14 cellular contexts compared by ENCODE assay signal in the genomic region with DNA sequence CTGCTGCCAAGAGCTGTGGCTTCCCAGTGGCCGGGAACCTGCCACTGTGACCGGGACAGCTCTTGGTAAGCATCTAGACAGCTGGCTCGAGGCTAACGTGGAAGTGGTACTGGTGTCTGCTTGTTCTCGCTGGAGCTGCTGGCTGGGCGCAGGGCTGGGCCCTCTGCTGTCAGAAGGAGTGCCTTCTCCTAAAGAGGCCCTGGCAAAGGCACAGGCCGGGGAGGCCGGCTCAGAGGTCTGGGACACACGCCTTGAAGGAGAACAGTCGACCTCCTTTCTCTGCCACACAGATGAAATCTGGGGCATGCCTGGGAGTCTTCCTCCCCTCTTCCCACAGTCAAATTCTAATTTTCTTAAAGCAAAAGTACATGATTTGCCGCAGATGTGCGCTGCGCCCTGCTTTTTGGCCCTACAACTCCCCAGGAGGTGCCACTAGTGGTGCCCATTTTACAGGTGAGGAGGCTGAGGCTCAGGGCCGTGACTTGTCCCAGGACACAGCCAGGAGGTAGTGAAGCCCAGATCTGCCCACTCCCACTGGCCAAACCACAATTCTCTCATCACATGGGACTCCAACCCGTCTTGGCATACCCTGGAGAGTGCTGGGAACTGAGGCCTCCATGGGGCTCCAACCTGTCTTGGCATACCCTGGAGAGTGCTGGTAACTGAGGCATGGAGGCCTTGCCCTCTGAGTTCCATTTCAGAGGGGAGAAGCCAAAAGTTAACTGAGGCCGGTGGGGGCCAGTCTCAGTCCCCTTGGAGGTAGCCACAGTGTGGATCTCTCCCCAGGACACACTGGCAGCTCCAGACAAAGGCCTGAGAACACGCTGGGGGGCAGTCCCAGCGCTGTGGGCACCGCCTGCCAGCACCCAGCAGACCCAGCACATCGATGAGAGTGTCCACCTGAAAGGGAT.
"Had no signal": no experiment of that assay in that cellular context is flagged by ENCODE, and none has a peak within 500 bp of the region (broad histone marks: within the 10 kb centered on the region; RNA-seq: fewer than 3 reads in every experiment).

No MANE protein-coding gene starts in this region.

- H3K36me3 Mint-ChIP-seq: activated CD8-positive, alpha-beta memory T cell treated with anti-CD3 and anti-CD28 coated beads, Interleukin-2, amount 10 ng/mL, durations not matched to agents 7 days and 5 days; activated naive CD4-positive, alpha-beta T cell treated with anti-CD3 and anti-CD28 coated beads, Interleukin-2, amount 50 U/mL, for 24 hours had no signal

- H3K27me3 ChIP-seq: brain microvascular endothelial cell, uterus had no signal

- H3K27me3 Mint-ChIP-seq: activated naive CD4-positive, alpha-beta T cell treated with anti-CD3 and anti-CD28 coated beads, Interleukin-2, amount 50 U/mL, for 24 hours had no signal

- H3K4me3 ChIP-seq: uterus had no signal

- H3K27ac ChIP-seq: brain microvascular endothelial cell, neutrophil, uterus had no signal

- H3K4me1 Mint-ChIP-seq: activated CD8-positive, alpha-beta memory T cell treated with anti-CD3 and anti-CD28 coated beads, Interleukin-2, amount 10 ng/mL, durations not matched to agents 7 days and 5 days; activated naive CD4-positive, alpha-beta T cell treated with anti-CD3 and anti-CD28 coated beads, Interleukin-2, amount 50 U/mL, for 24 hours had no signal

- ATAC-seq: activated CD4-positive, CD25-positive, alpha-beta regulatory T cell treated with anti-CD3 and anti-CD28 coated beads, Interleukin-2, amount 50 U/mL, for 24 hours; activated CD8-positive, alpha-beta memory T cell treated with anti-CD3 and anti-CD28 coated beads, Interleukin-2, amount 10 ng/mL, durations not matched to agents 7 days and 5 days had no signal

- H3K4me3 Mint-ChIP-seq: activated CD8-positive, alpha-beta memory T cell treated with anti-CD3 and anti-CD28 coated beads, Interleukin-2, amount 10 ng/mL, durations not matched to agents 7 days and 5 days; activated naive CD4-positive, alpha-beta T cell treated with anti-CD3 and anti-CD28 coated beads, Interleukin-2, amount 50 U/mL, for 24 hours; activated T-cell treated with anti-CD3 and anti-CD28 coated beads, Interleukin-2, amount 50 U/mL, for 24 hours; endodermal cell had no signal

- H3K36me3 ChIP-seq: brain microvascular endothelial cell, neutrophil, uterus had no signal

- H3K9me3 Mint-ChIP-seq: activated naive CD4-positive, alpha-beta T cell treated with anti-CD3 and anti-CD28 coated beads, Interleukin-2, amount 50 U/mL, for 24 hours; activated T-cell treated with anti-CD3 and anti-CD28 coated beads, Interleukin-2, amount 50 U/mL, for 24 hours had no signal

- H3K27ac Mint-ChIP-seq: activated CD8-positive, alpha-beta memory T cell treated with anti-CD3 and anti-CD28 coated beads, Interleukin-2, amount 10 ng/mL, durations not matched to agents 7 days and 5 days; activated naive CD4-positive, alpha-beta T cell treated with anti-CD3 and anti-CD28 coated beads, Interleukin-2, amount 50 U/mL, for 24 hours; activated T-cell treated with anti-CD3 and anti-CD28 coated beads, Interleukin-2, amount 50 U/mL, for 24 hours; endodermal cell; progenitor cell of endocrine pancreas had no signal

- DNase-seq: activated CD4-positive, alpha-beta T cell treated with anti-CD3 and anti-CD28 coated beads, Interleukin-2, amount 50 U/mL, for 48 hours; activated CD8-positive, alpha-beta memory T cell treated with anti-CD3 and anti-CD28 coated beads, Interleukin-2, amount 10 ng/mL, durations not matched to agents 7 days and 5 days; activated effector memory CD4-positive, alpha-beta T cell treated with Interleukin-2 at 50 U/mL for 16 hours; activated T-cell treated with anti-CD3 and anti-CD28 coated beads, Interleukin-2, amount 50 U/mL, for 24 hours; brain microvascular endothelial cell; erythroblast; stimulated activated CD4-positive, alpha-beta T cell treated with anti-CD3 and anti-CD28 coated beads, Interleukin-4, amount 100 ng/mL, for 24 hours; T-helper 2 cell had no signal

- H3K9me3 ChIP-seq: neutrophil had no signal
